ENCODE assay signal across 15 cellular contexts in the genomic region with DNA sequence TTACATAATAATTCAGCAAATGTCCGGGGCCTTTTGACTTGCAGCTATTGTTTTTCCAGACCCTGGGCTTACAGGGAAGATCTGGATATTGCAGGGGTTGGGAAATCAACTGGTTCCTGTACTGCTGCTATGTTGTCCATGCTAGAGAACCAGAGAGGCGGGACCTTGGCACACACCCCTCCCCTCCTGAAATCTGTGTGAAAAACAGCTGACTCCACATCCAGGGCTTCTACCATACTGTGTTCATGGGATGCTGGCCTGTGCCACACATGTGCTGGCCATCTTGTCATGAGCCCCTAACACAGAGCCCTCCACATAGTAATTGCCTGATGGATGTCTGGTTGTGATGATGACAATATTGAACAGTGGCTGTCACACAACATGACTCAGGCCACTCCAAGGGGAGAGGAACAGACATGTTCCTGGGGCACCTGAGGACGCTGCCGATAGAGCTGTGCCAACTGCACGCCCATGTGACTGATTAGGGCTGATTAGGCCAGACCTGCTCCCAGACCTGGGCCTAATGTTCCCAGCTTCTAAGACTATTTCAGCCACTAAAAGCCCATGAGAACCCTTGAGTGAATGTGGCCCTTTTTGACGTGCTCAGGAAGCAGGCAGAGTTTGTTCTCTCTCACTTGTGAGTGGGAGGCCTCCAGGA. TPM values are rescaled to one million over a fixed set of nuclear protein-coding genes. Genes with fewer than 3 reads are reported as not detected.
DNase-seq lines count a peak whose midpoint lies in the region; ATAC-seq and TF ChIP-seq lines count a peak whose summit lies in the region.
"Had no signal": no experiment of that assay in that cellular context is flagged by ENCODE, and none has a peak within 500 bp of the region (broad histone marks: within the 10 kb centered on the region; RNA-seq: fewer than 3 reads in every experiment).

No MANE protein-coding gene starts in this region.

- intact Hi-C loops in left lung (cut with DNase I), result no loop called here
- intact Hi-C loops in thyroid gland (cut with DNase I), result no loop called here

- no peaks in the 10 kb centered on the region for H3K9me2 ChIP-seq in SK-N-SH

- no peaks in the 10 kb centered on the region for H3F3A ChIP-seq in SK-N-SH (replicated peaks; ENCODE audit: insufficient read depth)

- no peak for TF ChIP-seq EP300 in SK-N-SH (IDR thresholded peaks at IDR 0.05; ENCODE audit: borderline replicate concordance in 1 of 2, low read depth in 1 of 2, low read length in 1 of 2)

- H3K4me3 ChIP-seq in SK-N-SH (ENCODE audit: low read depth in 2 of 2, low read length in 1 of 2) (no peak overlapping the region), left lung (no peak overlapping the region), thyroid gland (replicated peaks in 1 of 3) (no peak overlapping the region)

- POLR2A ChIA-PET in SK-N-SH (lab: Yijun Ruan, JAX), result interaction anchor here (0.8 to 1.2 kb wide), 2 partner anchors 12 to 13 kb away, joined by 3 read pairs; a partner anchor contains a TSS

- H3K9me3 ChIP-seq in SK-N-SH (no peaks in the 10 kb centered on the region), left lung (no peaks in the 10 kb centered on the region), thyroid gland (no peaks in the 10 kb centered on the region)
- H3K9me3 ChIP-seq: ascending aorta, psoas muscle, uterus had no signal

- H3K9ac ChIP-seq in SK-N-SH, result no peak overlapping the region

- no peak; the same call in 2 of the 3 replicates for ATAC-seq in SK-N-SH treated with all-trans-retinoic acid at 6 μM for 48 hours
- ATAC-seq in left lung, result peak; percentile 70
- ATAC-seq in HG02678 (IDR thresholded peaks at IDR 0.05; ENCODE audit: unreplicated experiment), result no peak
- ATAC-seq: psoas muscle had no signal

- no peaks in the 10 kb centered on the region for H4K20me1 ChIP-seq in SK-N-SH (ENCODE audit: insufficient read depth)

- DNase-seq in SK-N-SH, result peak; percentile 38
- DNase-seq in erythroblast (lab: John Stamatoyannopoulos, UW), result peak; percentile 71 to 80
- peak in 1 of 2 donors; percentile 63 for DNase-seq in left lung
- peak; percentile 57 to 62 for DNase-seq in thyroid gland
- DNase-seq in NCI-H128 (lab: John Stamatoyannopoulos, UW; ENCODE audit: unreplicated experiment), result no peak
- no peak for DNase-seq in NCI-H1694 (lab: John Stamatoyannopoulos, UW)
- DNase-seq: CD4-positive, CD25-positive, alpha-beta regulatory T cell; natural killer cell; NCI-H187 treated with DMSO at 0.1 percent for 48 hours; psoas muscle; stimulated activated CD4-positive, alpha-beta T cell treated with anti-CD3 and anti-CD28 coated beads, Interleukin-15, amount 100 ng/mL, for 24 hours; uterus had no signal

- H3K4me1 ChIP-seq in SK-N-SH (ENCODE audit: control insufficient read depth in 1 of 2, insufficient read depth in 2 of 2, low read depth in 1 of 2, low read length in 1 of 2) (peaks cover 0 to 6% of the 10 kb centered on the region in 2 experiments; a peak in 1 of 4 replicates), left lung (no peaks in the 10 kb centered on the region), thyroid gland (no peaks in the 10 kb centered on the region)
- H3K4me1 ChIP-seq: ascending aorta, psoas muscle, uterus had no signal

- CTCF ChIA-PET in SK-N-SH (lab: Yijun Ruan, JAX), result interaction anchor here (1.0 to 3.6 kb wide), 6 partner anchors 12 to 273 kb away, joined by 3 to 12 read pairs (median 3); no protein-coding TSS in a partner anchor

- no peak overlapping the region for H2AFZ ChIP-seq in SK-N-SH (ENCODE audit: low read depth)

- 58% methylated on average over 4 of the region's 6 CpGs for WGBS in SK-N-SH (ENCODE audit: low lambda C conversion rate)
- 73 to 77% methylated on average over 1 to 3 of the region's 6 CpGs for WGBS in thyroid gland, 2 donors

- no peak overlapping the region for H3K27ac ChIP-seq in SK-N-SH (ENCODE audit: low read depth in 2 of 2, low read length in 1 of 2)
- peak overlapping the region in 1 of 2 donors; percentile 69 for H3K27ac ChIP-seq in left lung
- H3K27ac ChIP-seq in thyroid gland, result peak overlapping the region in 1 of 3 donors; percentile 36

- TF ChIP-seq POLR2A in erythroblast (IDR thresholded peaks at IDR 0.05; ENCODE audit: low read length) (no peak), thyroid gland (IDR thresholded peaks at IDR 0.05) (no peak)

- TF ChIP-seq CTCF in SK-N-SH (IDR thresholded peaks at IDR 0.05) (no peak), left lung (IDR thresholded peaks at IDR 0.05) (no peak), thyroid gland (IDR thresholded peaks at IDR 0.05) (no peak)

- no peaks in the 10 kb centered on the region for H3K79me2 ChIP-seq in SK-N-SH (ENCODE audit: insufficient read depth)

- H3K36me3 ChIP-seq in SK-N-SH (replicated peaks in 1 of 2; ENCODE audit: control insufficient read depth in 1 of 2, insufficient read depth in 2 of 2, low read length in 1 of 2) (no peaks in the 10 kb centered on the region), left lung (no peaks in the 10 kb centered on the region), thyroid gland (no peaks in the 10 kb centered on the region)
- H3K36me3 ChIP-seq: ascending aorta, uterus had no signal

- H3K4me2 ChIP-seq in SK-N-SH, result no peak overlapping the region

- TF ChIP-seq RAD21 in SK-N-SH (IDR thresholded peaks at IDR 0.05; ENCODE audit: low read length), result no peak

- peaks cover 26% of the 10 kb centered on the region; the same call in 1 of the 2 replicates for H3K27me3 ChIP-seq in SK-N-SH (ENCODE audit: insufficient read depth)
- H3K27me3 ChIP-seq in left lung, result no peaks in the 10 kb centered on the region
- no peaks in the 10 kb centered on the region for H3K27me3 ChIP-seq in thyroid gland
- H3K27me3 ChIP-seq: ascending aorta, uterus had no signal

TF ChIP-seq in SK-N-SH, 30 proteins besides CTCF, POLR2A, EP300 and RAD21 (continues in another document):
- TF ChIP-seq RCOR1 (IDR thresholded peaks at IDR 0.05; ENCODE audit: low read length) (no peak), RFX5 (IDR thresholded peaks at IDR 0.05; ENCODE audit: low read length) (no peak), FOXM1 (IDR thresholded peaks at IDR 0.05; ENCODE audit: low read depth) (no peak), TCF12 (IDR thresholded peaks at IDR 0.05) (no peak), EZH2phosphoT487 (IDR thresholded peaks at IDR 0.05; ENCODE audit: borderline replicate concordance, low read depth) (no peak), GABPA (IDR thresholded peaks at IDR 0.05; ENCODE audit: low read depth) (no peak), SIN3A (IDR thresholded peaks at IDR 0.05; ENCODE audit: borderline replicate concordance, low read depth, low read length) (no peak), FOSL2 (IDR thresholded peaks at IDR 0.05; ENCODE audit: borderline replicate concordance, low read depth) (no peak), MEF2A (IDR thresholded peaks at IDR 0.05; ENCODE audit: borderline replicate concordance, low read depth) (no peak), POLR2AphosphoS5 (IDR thresholded peaks at IDR 0.05; ENCODE audit: low read depth, low read length) (no peak), TAF1 (IDR thresholded peaks at IDR 0.05; ENCODE audit: borderline replicate concordance, low read depth, low read length) (no peak)
- TF ChIP-seq, protein P1, sequence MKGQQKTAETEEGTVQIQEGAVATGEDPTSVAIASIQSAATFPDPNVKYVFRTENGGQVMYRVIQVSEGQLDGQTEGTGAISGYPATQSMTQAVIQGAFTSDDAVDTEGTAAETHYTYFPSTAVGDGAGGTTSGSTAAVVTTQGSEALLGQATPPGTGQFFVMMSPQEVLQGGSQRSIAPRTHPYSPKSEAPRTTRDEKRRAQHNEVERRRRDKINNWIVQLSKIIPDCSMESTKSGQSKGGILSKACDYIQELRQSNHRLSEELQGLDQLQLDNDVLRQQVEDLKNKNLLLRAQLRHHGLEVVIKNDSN (IDR thresholded peaks at IDR 0.05; ENCODE audit: borderline replicate concordance, low read depth), result no peak

TF ChIP-seq in SK-N-SH treated with all-trans-retinoic acid at 6 μM for 48 hours, 23 proteins besides CTCF, POLR2A, EP300 and RAD21 (continues in another document):
- no peak for TF ChIP-seq GLIS3 (CRISPR knock-in tag; IDR thresholded peaks at IDR 0.05)
- TF ChIP-seq ISL1 (CRISPR knock-in tag; IDR thresholded peaks at IDR 0.05), result no peak
- TF ChIP-seq PPARA (CRISPR knock-in tag; IDR thresholded peaks at IDR 0.05; ENCODE audit: borderline replicate concordance), result no peak
- TF ChIP-seq, protein P2, sequence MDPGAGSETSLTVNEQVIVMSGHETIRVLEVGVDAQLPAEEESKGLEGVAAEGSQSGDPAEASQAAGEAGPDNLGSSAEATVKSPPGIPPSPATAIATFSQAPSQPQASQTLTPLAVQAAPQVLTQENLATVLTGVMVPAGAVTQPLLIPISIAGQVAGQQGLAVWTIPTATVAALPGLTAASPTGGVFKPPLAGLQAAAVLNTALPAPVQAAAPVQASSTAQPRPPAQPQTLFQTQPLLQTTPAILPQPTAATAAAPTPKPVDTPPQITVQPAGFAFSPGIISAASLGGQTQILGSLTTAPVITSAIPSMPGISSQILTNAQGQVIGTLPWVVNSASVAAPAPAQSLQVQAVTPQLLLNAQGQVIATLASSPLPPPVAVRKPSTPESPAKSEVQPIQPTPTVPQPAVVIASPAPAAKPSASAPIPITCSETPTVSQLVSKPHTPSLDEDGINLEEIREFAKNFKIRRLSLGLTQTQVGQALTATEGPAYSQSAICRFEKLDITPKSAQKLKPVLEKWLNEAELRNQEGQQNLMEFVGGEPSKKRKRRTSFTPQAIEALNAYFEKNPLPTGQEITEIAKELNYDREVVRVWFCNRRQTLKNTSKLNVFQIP (CRISPR knock-in tag; IDR thresholded peaks at IDR 0.05; ENCODE audit: borderline replicate concordance, low read depth), result no peak
- no peak for TF ChIP-seq ZNF565 (CRISPR knock-in tag; conservative IDR thresholded peaks at IDR 0.05; ENCODE audit: low read depth)

RNA-seq across cellular contexts. Expression of a gene that starts 13.1 kb away (rescaled TPM):
- 374 and 387 TPM in 2 replicates for polyA plus RNA-seq in SK-N-SH (2012; rRNA removed)
- polyA plus RNA-seq in SK-N-SH (2012; cell fraction: cytosol; rRNA removed), result 375 and 450 TPM in 2 replicates
- polyA plus RNA-seq in SK-N-SH (2012; cell fraction: nucleus; rRNA removed), result 166 and 201 TPM in 2 replicates
- 100 to 1,000 TPM; 348 to 392 TPM for total RNA-seq in left lung
- 100 to 1,000 TPM; 110 to 269 (median 202) TPM for total RNA-seq in thyroid gland

Comparison
In these comparisons a context has a peak if more than half of its experiments do, and no peak if none do; other contexts are left out.
1. DNase-seq: peak in SK-N-SH (single experiment), erythroblast (2 of 2) and thyroid gland (2 of 2); none in NCI-H128 (single experiment) and NCI-H1694 (single experiment).